In genomic region chr2:85419009-85419711, GRCh38 we compare ENCODE assay signal across 8 cellular contexts. TPM values are rescaled to one million over a fixed set of nuclear protein-coding genes. Genes with fewer than 3 reads are reported as not detected.
DNase-seq lines count a peak whose midpoint lies in the region; ATAC-seq and TF ChIP-seq lines count a peak whose summit lies in the region.

No MANE protein-coding gene starts in this region.

- no peaks in the 10 kb centered on the region for H3K9me3 Mint-ChIP-seq in endothelial cell (ENCODE audit: unreplicated experiment)

- peak overlapping the region; percentile 82 for H3K27ac ChIP-seq in neutrophil

- H3K27ac Mint-ChIP-seq in endothelial cell (ENCODE audit: unreplicated experiment) = peak overlapping the region; percentile 18

- H3K4me3 Mint-ChIP-seq in endothelial cell (ENCODE audit: unreplicated experiment) = peak overlapping the region; percentile 89

- H3K9me3 ChIP-seq in NT2/D1 (ENCODE audit: insufficient read depth, low read length) = no peaks in the 10 kb centered on the region
- no peaks in the 10 kb centered on the region for H3K9me3 ChIP-seq in neutrophil

- H3K27me3 ChIP-seq in NT2/D1 (ENCODE audit: insufficient read depth, insufficient read length) (no peaks in the 10 kb centered on the region), neutrophil (no peaks in the 10 kb centered on the region)

- H3K9ac ChIP-seq in NT2/D1 (ENCODE audit: insufficient read length, low read depth) = peak overlapping the region; percentile 81

- H3K4me1 Mint-ChIP-seq in endothelial cell (ENCODE audit: unreplicated experiment) = peaks cover 29% of the 10 kb centered on the region

- H3K36me3 Mint-ChIP-seq in endothelial cell (ENCODE audit: low read depth, unreplicated experiment) = no peaks in the 10 kb centered on the region

- DNase-seq in NT2/D1 (ENCODE audit: low read depth, low spot score) = no peak
- DNase-seq in endothelial cell (ENCODE audit: low spot score) = no peak
- no peak for DNase-seq in NCI-H1105 (lab: John Stamatoyannopoulos, UW)
- DNase-seq in HPDE6-E6E7 (ENCODE audit: extremely low spot score) = no peak
- DNase-seq in SHP77 treated with DMSO at 0.1 percent for 48 hours (lab: John Stamatoyannopoulos, UW) = no peak

- peaks cover 11% of the 10 kb centered on the region for H3K4me1 ChIP-seq in NT2/D1 (ENCODE audit: insufficient read depth, insufficient read length)
- peaks cover 44 to 47% of the 10 kb centered on the region in 2 experiments for H3K4me1 ChIP-seq in neutrophil (ENCODE audit: control insufficient read depth in 1 of 2, insufficient read depth in 1 of 2, low read depth in 1 of 2, low read length in 1 of 2)

- peaks cover 7% of the 10 kb centered on the region for H3K27me3 Mint-ChIP-seq in endothelial cell (ENCODE audit: unreplicated experiment)

- H3K4me3 ChIP-seq in GM08714 (ENCODE audit: low read length) = peak overlapping the region; percentile 74
- peak overlapping the region; percentile 60 for H3K4me3 ChIP-seq in NT2/D1 (ENCODE audit: insufficient read length, low read depth)
- H3K4me3 ChIP-seq in neutrophil (ENCODE audit: low read depth in 1 of 2, low read length in 1 of 2) = peak overlapping the region; percentile 93 to 95

- H3K36me3 ChIP-seq in NT2/D1 (ENCODE audit: insufficient read depth, insufficient read length, low read length) (no peaks in the 10 kb centered on the region), neutrophil (no peaks in the 10 kb centered on the region)

- TF ChIP-seq CTCF in endothelial cell (IDR thresholded peaks at IDR 0.05; ENCODE audit: unreplicated experiment) (no peak), neutrophil (IDR thresholded peaks at IDR 0.05) (no peak)

- ATAC-seq in GM21786 (IDR thresholded peaks at IDR 0.05; ENCODE audit: unreplicated experiment) = no peak

RNA-seq across cellular contexts. Expression of gene SH2D6, which starts 0.6 kb away (rescaled TPM):
- 0.33 TPM for total RNA-seq in endothelial cell (ENCODE audit: unreplicated experiment)

RNA-seq across cellular contexts. Expression of gene CAPG, which starts 9.0 kb away (rescaled TPM):
- 76.4 TPM for total RNA-seq in endothelial cell (ENCODE audit: unreplicated experiment)
